Comparison of ENCODE assay signal across 13 cellular contexts in the genomic region with DNA sequence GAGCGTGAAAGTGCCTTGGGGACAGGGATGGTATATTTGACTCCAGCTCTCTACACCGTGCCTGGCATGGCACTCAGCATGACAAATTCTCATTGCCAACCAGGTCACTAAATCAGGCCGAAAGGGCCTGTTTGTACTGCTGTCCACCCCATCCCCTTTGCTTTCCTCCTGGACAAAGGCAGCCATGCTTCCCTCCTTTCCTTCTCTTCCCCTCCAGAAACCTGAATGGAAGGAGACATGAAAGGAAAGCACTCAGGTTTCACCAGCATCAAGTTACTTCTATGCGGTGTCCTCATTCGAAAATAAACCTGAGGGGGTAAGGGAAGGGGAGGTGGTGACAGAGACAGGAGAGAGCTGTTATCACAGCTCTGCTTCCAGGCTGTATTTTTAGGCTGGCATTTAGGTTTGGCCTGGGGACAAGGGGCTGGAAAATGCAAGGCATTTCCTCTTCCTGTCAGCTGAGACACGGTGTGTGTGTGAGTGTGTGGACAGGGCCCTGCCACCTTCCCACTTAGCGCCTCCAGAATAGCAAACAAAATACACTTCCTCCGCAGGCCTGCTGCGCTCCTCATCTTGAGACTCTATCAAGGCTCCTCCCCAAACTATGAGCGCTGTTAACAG.
DNase-seq lines count a peak whose midpoint lies in the region; ATAC-seq and TF ChIP-seq lines count a peak whose summit lies in the region.
"Had no signal": no experiment of that assay in that cellular context is flagged by ENCODE, and none has a peak within 500 bp of the region (broad histone marks: within the 10 kb centered on the region; RNA-seq: fewer than 3 reads in every experiment).

No MANE protein-coding gene starts in this region.

- CTCF ChIA-PET in A673 (lab: Charles Lee) = no interaction called here
- CTCF ChIA-PET in activated CD4-positive, alpha-beta memory T cell treated with anti-CD3 and anti-CD28 coated beads for 36 hours (lab: Charles Lee) = interaction anchor here (0.5 to 0.7 kb wide), 2 partner anchors 25 to 79 kb away, joined by 3 read pairs; no protein-coding TSS in a partner anchor

- POLR2A ChIA-PET in A673 (lab: Charles Lee; ENCODE audit: low non-redundant PET) = no interaction called here
- POLR2A ChIA-PET in activated CD4-positive, alpha-beta memory T cell treated with anti-CD3 and anti-CD28 coated beads for 36 hours (lab: Charles Lee) = no interaction called here

- BruUV-seq in A673 (replicated peaks; lab: Mats Ljungman, UMichigan) = no TSS peak

- no peak overlapping the region for H3K27ac Mint-ChIP-seq in activated CD4-positive, alpha-beta memory T cell treated with anti-CD3 and anti-CD28 coated beads for 36 hours
- no peak overlapping the region for H3K27ac Mint-ChIP-seq in T-helper 17 cell
- H3K27ac Mint-ChIP-seq: activated T-cell treated with anti-CD3 and anti-CD28 coated beads, Interleukin-2, amount 50 U/mL, for 72 hours had no signal

- H3K36me3 ChIP-seq in A673 (ENCODE audit: insufficient read depth, low read length, poor library complexity, severe bottlenecking) (no peaks in the 10 kb centered on the region), lower lobe of right lung (no peaks in the 10 kb centered on the region)
- H3K36me3 ChIP-seq: BLaER1 had no signal

- no peak overlapping the region for H3K4me3 Mint-ChIP-seq in activated CD4-positive, alpha-beta memory T cell treated with anti-CD3 and anti-CD28 coated beads for 36 hours
- no peak overlapping the region for H3K4me3 Mint-ChIP-seq in T-helper 17 cell
- H3K4me3 Mint-ChIP-seq: activated T-cell treated with anti-CD3 and anti-CD28 coated beads, Interleukin-2, amount 50 U/mL, for 72 hours had no signal

- H3K4me1 ChIP-seq in A673 (ENCODE audit: insufficient read depth, low read length, poor library complexity, severe bottlenecking) (no peaks in the 10 kb centered on the region), lower lobe of right lung (no peaks in the 10 kb centered on the region)

- H3K27ac ChIP-seq in A673 (ENCODE audit: low read depth, low read length, poor library complexity, severe bottlenecking) (no peak overlapping the region), lower lobe of right lung (no peak overlapping the region)
- H3K27ac ChIP-seq: BLaER1 had no signal

- H3K4me3 ChIP-seq in A673 (ENCODE audit: low read depth, low read length, poor library complexity, severe bottlenecking) = no peak overlapping the region
- H3K4me3 ChIP-seq in lower lobe of right lung = no peak overlapping the region
- H3K4me3 ChIP-seq: BLaER1, mucosa of descending colon had no signal

- H3K9me3 ChIP-seq in A673 (ENCODE audit: low read depth, low read length, poor library complexity, severe bottlenecking) (no peaks in the 10 kb centered on the region), lower lobe of right lung (no peaks in the 10 kb centered on the region), T-helper 17 cell (ENCODE audit: control insufficient read depth, low read length, poor library complexity, severe bottlenecking) (no peaks in the 10 kb centered on the region)
- H3K9me3 ChIP-seq: mucosa of descending colon had no signal

- peak; percentile 81 to 84 for ATAC-seq in lower lobe of right lung
- no peak for ATAC-seq in GM18511 (IDR thresholded peaks at IDR 0.05; ENCODE audit: unreplicated experiment)
- no peak for ATAC-seq in T-helper 17 cell
- ATAC-seq: activated T-cell treated with anti-CD3 and anti-CD28 coated beads, Interleukin-2, amount 50 U/mL, for 72 hours; mucosa of descending colon had no signal

- no peaks in the 10 kb centered on the region for H3K4me1 Mint-ChIP-seq in activated CD4-positive, alpha-beta memory T cell treated with anti-CD3 and anti-CD28 coated beads for 36 hours (ENCODE audit: low read depth)
- peaks cover 2% of the 10 kb centered on the region for H3K4me1 Mint-ChIP-seq in T-helper 17 cell

- no peaks in the 10 kb centered on the region for H3K9me3 Mint-ChIP-seq in activated CD4-positive, alpha-beta memory T cell treated with anti-CD3 and anti-CD28 coated beads for 36 hours
- H3K9me3 Mint-ChIP-seq: activated T-cell treated with anti-CD3 and anti-CD28 coated beads, Interleukin-2, amount 50 U/mL, for 72 hours had no signal

- peak; percentile 34 for DNase-seq in A673 (ENCODE audit: low spot score)
- peak; percentile 74 for DNase-seq in M059J (ENCODE audit: low read depth)
- DNase-seq in dermis microvascular lymphatic vessel endothelial cell (ENCODE audit: low read depth in 2 of 2) = peak; percentile 67 to 79
- peak; percentile 60 for DNase-seq in lower lobe of right lung
- no peak for DNase-seq in activated CD4-positive, alpha-beta memory T cell treated with anti-CD3 and anti-CD28 coated beads for 36 hours
- DNase-seq in NCI-H1092 (lab: John Stamatoyannopoulos, UW) = no peak
- DNase-seq in T-helper 17 cell = no peak
- DNase-seq: activated T-cell treated with anti-CD3 and anti-CD28 coated beads, Interleukin-2, amount 50 U/mL, for 72 hours; NCI-H1417 treated with DMSO at 0.1 percent for 48 hours; stimulated activated CD4-positive, alpha-beta T cell treated with anti-CD3 and anti-CD28 coated beads, Interleukin-12 subunit alpha, Interleukin-12 subunit beta, amount 100 ng/mL, for 4 hours had no signal

- peaks cover 18% of the 10 kb centered on the region for H3K27me3 Mint-ChIP-seq in activated CD4-positive, alpha-beta memory T cell treated with anti-CD3 and anti-CD28 coated beads for 36 hours
- peaks cover 57% of the 10 kb centered on the region for H3K27me3 Mint-ChIP-seq in T-helper 17 cell

- no peaks in the 10 kb centered on the region for H3K36me3 Mint-ChIP-seq in activated CD4-positive, alpha-beta memory T cell treated with anti-CD3 and anti-CD28 coated beads for 36 hours
- no peaks in the 10 kb centered on the region for H3K36me3 Mint-ChIP-seq in T-helper 17 cell (ENCODE audit: low read depth)

- H3K27me3 ChIP-seq in A673 (replicated peaks; ENCODE audit: insufficient read depth, low read depth, low read length, poor library complexity) (no peaks in the 10 kb centered on the region), lower lobe of right lung (ENCODE audit: low read depth) (no peaks in the 10 kb centered on the region)
- H3K27me3 ChIP-seq: BLaER1 had no signal

- TF ChIP-seq CTCF in A673 (conservative IDR thresholded peaks at IDR 0.05; ENCODE audit: low read depth, low read length) = no peak
- no peak for TF ChIP-seq CTCF in lower lobe of right lung (IDR thresholded peaks at IDR 0.05)

- intact Hi-C loops in A673 (cut with micrococcal nuclease; ENCODE audit: unreplicated experiment) = no loop called here
- intact Hi-C loops in lower lobe of right lung (cut with DNase I) = no loop called here
- intact Hi-C loops in activated CD4-positive, alpha-beta memory T cell treated with anti-CD3 and anti-CD28 coated beads for 36 hours (cut with micrococcal nuclease) = no loop called here

Comparison
In these comparisons a context has a peak if more than half of its experiments do, and no peak if none do; other contexts are left out.
1. DNase-seq: peak in A673 (single experiment), M059J (single experiment), dermis microvascular lymphatic vessel endothelial cell (2 of 2) and lower lobe of right lung (single experiment); none in activated CD4-positive, alpha-beta memory T cell treated with anti-CD3 and anti-CD28 coated beads for 36 hours (single experiment), NCI-H1092 (single experiment) and T-helper 17 cell (0 of 3).
2. ATAC-seq: peak in lower lobe of right lung (2 of 2); none in GM18511 (single experiment) and T-helper 17 cell (single experiment).